Comparison of ENCODE assay signal across 1 cellular context in the genomic region with DNA sequence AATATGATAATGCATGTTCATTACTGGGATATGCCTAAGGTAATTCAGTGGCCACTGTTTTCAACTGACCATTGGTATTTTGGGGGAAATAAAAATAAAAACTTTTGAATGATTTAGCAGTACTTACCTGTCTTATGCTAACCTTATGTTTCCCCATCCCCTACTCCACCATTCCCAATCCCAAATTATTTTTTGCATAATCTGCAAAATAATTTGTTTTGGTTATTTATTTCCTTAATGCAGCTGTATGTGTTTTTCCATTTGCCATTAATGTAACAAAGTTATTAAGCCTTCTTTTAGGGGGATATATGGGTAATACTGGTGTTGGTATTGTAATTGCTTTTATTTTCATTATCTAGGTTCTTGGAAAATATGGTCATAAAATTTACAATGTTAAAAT.
TF ChIP-seq lines count a peak whose summit lies in the region.

No MANE protein-coding gene starts in this region.

TF ChIP-seq in K562, 482 proteins besides CTCF, POLR2A, EP300 and RAD21 (continued from another document):
- TF ChIP-seq, protein P1, sequence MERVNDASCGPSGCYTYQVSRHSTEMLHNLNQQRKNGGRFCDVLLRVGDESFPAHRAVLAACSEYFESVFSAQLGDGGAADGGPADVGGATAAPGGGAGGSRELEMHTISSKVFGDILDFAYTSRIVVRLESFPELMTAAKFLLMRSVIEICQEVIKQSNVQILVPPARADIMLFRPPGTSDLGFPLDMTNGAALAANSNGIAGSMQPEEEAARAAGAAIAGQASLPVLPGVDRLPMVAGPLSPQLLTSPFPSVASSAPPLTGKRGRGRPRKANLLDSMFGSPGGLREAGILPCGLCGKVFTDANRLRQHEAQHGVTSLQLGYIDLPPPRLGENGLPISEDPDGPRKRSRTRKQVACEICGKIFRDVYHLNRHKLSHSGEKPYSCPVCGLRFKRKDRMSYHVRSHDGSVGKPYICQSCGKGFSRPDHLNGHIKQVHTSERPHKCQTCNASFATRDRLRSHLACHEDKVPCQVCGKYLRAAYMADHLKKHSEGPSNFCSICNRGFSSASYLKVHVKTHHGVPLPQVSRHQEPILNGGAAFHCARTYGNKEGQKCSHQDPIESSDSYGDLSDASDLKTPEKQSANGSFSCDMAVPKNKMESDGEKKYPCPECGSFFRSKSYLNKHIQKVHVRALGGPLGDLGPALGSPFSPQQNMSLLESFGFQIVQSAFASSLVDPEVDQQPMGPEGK (CRISPR knock-in tag; IDR thresholded peaks at IDR 0.05; ENCODE audit: borderline replicate concordance): no peak
- TF ChIP-seq, protein P2, sequence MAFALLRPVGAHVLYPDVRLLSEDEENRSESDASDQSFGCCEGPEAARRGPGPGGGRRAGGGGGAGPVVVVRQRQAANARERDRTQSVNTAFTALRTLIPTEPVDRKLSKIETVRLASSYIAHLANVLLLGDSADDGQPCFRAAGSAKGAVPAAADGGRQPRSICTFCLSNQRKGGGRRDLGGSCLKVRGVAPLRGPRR (CRISPR knock-in tag; IDR thresholded peaks at IDR 0.05): no peak
- TF ChIP-seq TAF15 (IDR thresholded peaks at IDR 0.05; ENCODE audit: low read depth, low read length): no peak
